ENCODE assay signal across 2 cellular contexts in the genomic region with DNA sequence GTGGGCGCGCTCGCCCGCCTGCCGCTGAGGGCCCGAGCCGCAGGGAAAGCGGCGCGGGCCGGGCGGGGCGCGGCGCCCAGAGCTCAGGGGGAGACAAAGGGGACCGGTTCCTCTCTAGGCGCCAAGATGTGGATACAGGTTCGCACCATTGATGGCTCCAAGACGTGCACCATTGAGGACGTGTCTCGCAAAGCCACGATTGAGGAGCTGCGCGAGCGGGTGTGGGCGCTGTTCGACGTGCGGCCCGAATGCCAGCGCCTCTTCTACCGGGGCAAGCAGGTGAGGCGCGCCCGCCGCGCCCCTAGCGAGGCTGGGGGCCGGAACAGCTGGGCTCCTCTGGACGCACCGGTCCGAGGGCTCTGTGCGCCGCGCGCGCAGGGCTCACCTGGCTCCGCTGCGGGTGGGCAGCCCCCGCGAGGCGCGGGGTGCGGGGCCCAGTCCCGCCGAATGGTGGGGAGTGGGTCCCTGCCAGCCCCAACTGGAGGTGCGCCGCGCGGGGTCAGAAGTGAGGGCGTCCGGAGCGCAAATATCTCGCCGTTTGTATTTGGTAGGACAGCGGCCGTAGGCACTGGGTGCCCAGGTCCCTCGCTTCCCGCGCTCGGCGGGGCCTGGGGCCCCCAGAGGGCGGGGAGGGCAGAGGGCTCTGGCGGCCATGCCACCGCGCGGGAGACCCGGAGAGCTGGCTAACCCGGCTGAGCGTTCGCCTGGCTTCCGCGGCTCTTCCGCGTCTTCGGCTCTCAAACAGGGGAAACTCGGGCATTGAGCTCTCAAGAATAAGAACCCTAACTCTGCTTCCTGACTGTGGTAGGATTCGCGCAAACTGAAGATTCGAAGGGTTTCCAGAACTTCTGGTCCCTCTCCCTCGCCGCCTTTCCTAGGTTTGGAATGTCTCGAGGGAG.
TF ChIP-seq lines count a peak whose summit lies in the region.

No MANE protein-coding gene starts in this region.

TF ChIP-seq in WTC11, 78 proteins besides CTCF, POLR2A, EP300 and RAD21:
- TF ChIP-seq EMX1 (CRISPR knock-in tag; IDR thresholded peaks at IDR 0.05): no peak
- TF ChIP-seq, protein P1, sequence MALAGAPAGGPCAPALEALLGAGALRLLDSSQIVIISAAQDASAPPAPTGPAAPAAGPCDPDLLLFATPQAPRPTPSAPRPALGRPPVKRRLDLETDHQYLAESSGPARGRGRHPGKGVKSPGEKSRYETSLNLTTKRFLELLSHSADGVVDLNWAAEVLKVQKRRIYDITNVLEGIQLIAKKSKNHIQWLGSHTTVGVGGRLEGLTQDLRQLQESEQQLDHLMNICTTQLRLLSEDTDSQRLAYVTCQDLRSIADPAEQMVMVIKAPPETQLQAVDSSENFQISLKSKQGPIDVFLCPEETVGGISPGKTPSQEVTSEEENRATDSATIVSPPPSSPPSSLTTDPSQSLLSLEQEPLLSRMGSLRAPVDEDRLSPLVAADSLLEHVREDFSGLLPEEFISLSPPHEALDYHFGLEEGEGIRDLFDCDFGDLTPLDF (CRISPR knock-in tag; IDR thresholded peaks at IDR 0.05): no peak
- TF ChIP-seq, protein P2, sequence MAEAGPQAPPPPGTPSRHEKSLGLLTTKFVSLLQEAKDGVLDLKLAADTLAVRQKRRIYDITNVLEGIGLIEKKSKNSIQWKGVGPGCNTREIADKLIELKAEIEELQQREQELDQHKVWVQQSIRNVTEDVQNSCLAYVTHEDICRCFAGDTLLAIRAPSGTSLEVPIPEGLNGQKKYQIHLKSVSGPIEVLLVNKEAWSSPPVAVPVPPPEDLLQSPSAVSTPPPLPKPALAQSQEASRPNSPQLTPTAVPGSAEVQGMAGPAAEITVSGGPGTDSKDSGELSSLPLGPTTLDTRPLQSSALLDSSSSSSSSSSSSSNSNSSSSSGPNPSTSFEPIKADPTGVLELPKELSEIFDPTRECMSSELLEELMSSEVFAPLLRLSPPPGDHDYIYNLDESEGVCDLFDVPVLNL (CRISPR knock-in tag; IDR thresholded peaks at IDR 0.05; ENCODE audit: borderline replicate concordance, low read depth): 0 out of 2 replicates have a peak, but pooled peaks have one; percentile 3
- TF ChIP-seq, protein P3, sequence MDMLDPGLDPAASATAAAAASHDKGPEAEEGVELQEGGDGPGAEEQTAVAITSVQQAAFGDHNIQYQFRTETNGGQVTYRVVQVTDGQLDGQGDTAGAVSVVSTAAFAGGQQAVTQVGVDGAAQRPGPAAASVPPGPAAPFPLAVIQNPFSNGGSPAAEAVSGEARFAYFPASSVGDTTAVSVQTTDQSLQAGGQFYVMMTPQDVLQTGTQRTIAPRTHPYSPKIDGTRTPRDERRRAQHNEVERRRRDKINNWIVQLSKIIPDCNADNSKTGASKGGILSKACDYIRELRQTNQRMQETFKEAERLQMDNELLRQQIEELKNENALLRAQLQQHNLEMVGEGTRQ (CRISPR knock-in tag; IDR thresholded peaks at IDR 0.05): 0 out of 2 replicates have a peak, but pooled peaks have one; percentile 0
- TF ChIP-seq FOXP1 (CRISPR knock-in tag; IDR thresholded peaks at IDR 0.05; ENCODE audit: borderline replicate concordance): peak; percentile 13; the same call in 1 of the 2 replicates
- TF ChIP-seq FOXJ3 (CRISPR knock-in tag; IDR thresholded peaks at IDR 0.05; ENCODE audit: borderline replicate concordance): no peak
- TF ChIP-seq MYBL2 (CRISPR knock-in tag; IDR thresholded peaks at IDR 0.05): 0 out of 2 replicates have a peak, but pooled peaks have one; percentile 39
- peak; percentile 34; the same call in 1 of the 2 replicates for TF ChIP-seq FOXK1 (CRISPR knock-in tag; IDR thresholded peaks at IDR 0.05)
- no peak for TF ChIP-seq NFYB (CRISPR knock-in tag; conservative IDR thresholded peaks at IDR 0.05; ENCODE audit: low read depth)
- TF ChIP-seq ZNF416 (CRISPR knock-in tag; IDR thresholded peaks at IDR 0.05): peak; percentile 56; the same call in 1 of the 2 replicates

TF ChIP-seq in HepG2, 621 proteins besides CTCF, POLR2A, EP300 and RAD21 (continues in another document):
- TF ChIP-seq, protein P4, sequence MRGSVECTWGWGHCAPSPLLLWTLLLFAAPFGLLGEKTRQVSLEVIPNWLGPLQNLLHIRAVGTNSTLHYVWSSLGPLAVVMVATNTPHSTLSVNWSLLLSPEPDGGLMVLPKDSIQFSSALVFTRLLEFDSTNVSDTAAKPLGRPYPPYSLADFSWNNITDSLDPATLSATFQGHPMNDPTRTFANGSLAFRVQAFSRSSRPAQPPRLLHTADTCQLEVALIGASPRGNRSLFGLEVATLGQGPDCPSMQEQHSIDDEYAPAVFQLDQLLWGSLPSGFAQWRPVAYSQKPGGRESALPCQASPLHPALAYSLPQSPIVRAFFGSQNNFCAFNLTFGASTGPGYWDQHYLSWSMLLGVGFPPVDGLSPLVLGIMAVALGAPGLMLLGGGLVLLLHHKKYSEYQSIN (CRISPR knock-in tag; IDR thresholded peaks at IDR 0.05; ENCODE audit: borderline replicate concordance): 0 out of 2 replicates have a peak, but pooled peaks have one; percentile 53
- TF ChIP-seq ZNF256 (CRISPR knock-in tag; conservative IDR thresholded peaks at IDR 0.05): 0 out of 2 replicates have a peak, but pooled peaks have one; percentile 49
- TF ChIP-seq MIER2 (CRISPR knock-in tag; IDR thresholded peaks at IDR 0.05): no peak
- peak; percentile 10; the same call in 1 of the 2 replicates for TF ChIP-seq MYC (CRISPR knock-in tag; IDR thresholded peaks at IDR 0.05; ENCODE audit: borderline replicate concordance)
- TF ChIP-seq ZNF577 (CRISPR knock-in tag; IDR thresholded peaks at IDR 0.05; ENCODE audit: borderline replicate concordance, low read depth): no peak
- 0 out of 2 replicates have a peak, but pooled peaks have one; percentile 42 for TF ChIP-seq ZNF552 (CRISPR knock-in tag; IDR thresholded peaks at IDR 0.05; ENCODE audit: borderline replicate concordance)
- TF ChIP-seq, protein P5, sequence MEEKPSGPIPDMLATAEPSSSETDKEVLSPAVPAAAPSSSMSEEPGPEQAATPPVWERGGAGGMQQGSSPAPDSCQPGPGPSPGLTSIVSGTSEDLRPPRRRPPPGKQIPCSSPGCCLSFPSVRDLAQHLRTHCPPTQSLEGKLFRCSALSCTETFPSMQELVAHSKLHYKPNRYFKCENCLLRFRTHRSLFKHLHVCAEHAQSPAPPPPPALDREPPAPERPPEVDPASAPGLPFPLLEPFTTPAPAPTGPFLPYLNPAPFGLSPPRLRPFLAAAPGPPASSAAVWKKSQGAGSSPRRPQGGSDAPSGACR (CRISPR knock-in tag; IDR thresholded peaks at IDR 0.05): peak; percentile 30; the same call in 1 of the 2 replicates
- TF ChIP-seq CENPT (CRISPR knock-in tag; IDR thresholded peaks at IDR 0.05; ENCODE audit: low read depth): no peak
- no peak for TF ChIP-seq MBNL3 (CRISPR knock-in tag; conservative IDR thresholded peaks at IDR 0.05)
- no peak for TF ChIP-seq ZFP37 (CRISPR knock-in tag; IDR thresholded peaks at IDR 0.05; ENCODE audit: borderline replicate concordance)
- TF ChIP-seq, protein P6, sequence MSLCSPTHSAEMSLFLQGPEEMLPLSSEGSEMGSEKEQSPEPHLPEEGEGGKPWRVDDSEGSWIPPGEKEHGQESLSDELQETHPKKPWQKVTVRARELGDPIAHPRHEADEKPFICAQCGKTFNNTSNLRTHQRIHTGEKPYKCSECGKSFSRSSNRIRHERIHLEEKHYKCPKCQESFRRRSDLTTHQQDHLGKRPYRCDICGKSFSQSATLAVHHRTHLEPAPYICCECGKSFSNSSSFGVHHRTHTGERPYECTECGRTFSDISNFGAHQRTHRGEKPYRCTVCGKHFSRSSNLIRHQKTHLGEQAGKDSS (CRISPR knock-in tag; IDR thresholded peaks at IDR 0.05; ENCODE audit: borderline replicate concordance, low read depth): no peak
- TF ChIP-seq, protein P7, sequence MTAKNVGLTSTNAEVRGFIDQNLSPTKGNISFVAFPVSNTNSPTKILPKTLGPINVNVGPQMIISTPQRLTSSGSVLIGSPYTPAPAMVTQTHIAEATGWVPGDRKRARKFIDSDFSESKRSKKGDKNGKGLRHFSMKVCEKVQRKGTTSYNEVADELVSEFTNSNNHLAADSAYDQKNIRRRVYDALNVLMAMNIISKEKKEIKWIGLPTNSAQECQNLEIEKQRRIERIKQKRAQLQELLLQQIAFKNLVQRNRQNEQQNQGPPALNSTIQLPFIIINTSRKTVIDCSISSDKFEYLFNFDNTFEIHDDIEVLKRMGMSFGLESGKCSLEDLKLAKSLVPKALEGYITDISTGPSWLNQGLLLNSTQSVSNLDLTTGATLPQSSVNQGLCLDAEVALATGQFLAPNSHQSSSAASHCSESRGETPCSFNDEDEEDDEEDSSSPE (CRISPR knock-in tag; IDR thresholded peaks at IDR 0.05): 0 out of 2 replicates have a peak, but pooled peaks have one; percentile 39
- no peak for TF ChIP-seq JARID2 (CRISPR knock-in tag; IDR thresholded peaks at IDR 0.05; ENCODE audit: insufficient replicate concordance)
- TF ChIP-seq, protein P8, sequence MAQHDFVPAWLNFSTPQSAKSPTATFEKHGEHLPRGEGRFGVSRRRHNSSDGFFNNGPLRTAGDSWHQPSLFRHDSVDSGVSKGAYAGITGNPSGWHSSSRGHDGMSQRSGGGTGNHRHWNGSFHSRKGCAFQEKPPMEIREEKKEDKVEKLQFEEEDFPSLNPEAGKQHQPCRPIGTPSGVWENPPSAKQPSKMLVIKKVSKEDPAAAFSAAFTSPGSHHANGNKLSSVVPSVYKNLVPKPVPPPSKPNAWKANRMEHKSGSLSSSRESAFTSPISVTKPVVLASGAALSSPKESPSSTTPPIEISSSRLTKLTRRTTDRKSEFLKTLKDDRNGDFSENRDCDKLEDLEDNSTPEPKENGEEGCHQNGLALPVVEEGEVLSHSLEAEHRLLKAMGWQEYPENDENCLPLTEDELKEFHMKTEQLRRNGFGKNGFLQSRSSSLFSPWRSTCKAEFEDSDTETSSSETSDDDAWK (CRISPR knock-in tag; IDR thresholded peaks at IDR 0.05): no peak
- no peak for TF ChIP-seq SOX5 (CRISPR knock-in tag; IDR thresholded peaks at IDR 0.05; ENCODE audit: borderline replicate concordance)
- TF ChIP-seq MED13 (CRISPR knock-in tag; IDR thresholded peaks at IDR 0.05): no peak
- TF ChIP-seq THAP11 (CRISPR knock-in tag; IDR thresholded peaks at IDR 0.05): no peak; the same call in 1 of the 2 replicates
- TF ChIP-seq SP4 (CRISPR knock-in tag; IDR thresholded peaks at IDR 0.05): 0 out of 2 replicates have a peak, but pooled peaks have one; percentile 9
- TF ChIP-seq, protein P9, sequence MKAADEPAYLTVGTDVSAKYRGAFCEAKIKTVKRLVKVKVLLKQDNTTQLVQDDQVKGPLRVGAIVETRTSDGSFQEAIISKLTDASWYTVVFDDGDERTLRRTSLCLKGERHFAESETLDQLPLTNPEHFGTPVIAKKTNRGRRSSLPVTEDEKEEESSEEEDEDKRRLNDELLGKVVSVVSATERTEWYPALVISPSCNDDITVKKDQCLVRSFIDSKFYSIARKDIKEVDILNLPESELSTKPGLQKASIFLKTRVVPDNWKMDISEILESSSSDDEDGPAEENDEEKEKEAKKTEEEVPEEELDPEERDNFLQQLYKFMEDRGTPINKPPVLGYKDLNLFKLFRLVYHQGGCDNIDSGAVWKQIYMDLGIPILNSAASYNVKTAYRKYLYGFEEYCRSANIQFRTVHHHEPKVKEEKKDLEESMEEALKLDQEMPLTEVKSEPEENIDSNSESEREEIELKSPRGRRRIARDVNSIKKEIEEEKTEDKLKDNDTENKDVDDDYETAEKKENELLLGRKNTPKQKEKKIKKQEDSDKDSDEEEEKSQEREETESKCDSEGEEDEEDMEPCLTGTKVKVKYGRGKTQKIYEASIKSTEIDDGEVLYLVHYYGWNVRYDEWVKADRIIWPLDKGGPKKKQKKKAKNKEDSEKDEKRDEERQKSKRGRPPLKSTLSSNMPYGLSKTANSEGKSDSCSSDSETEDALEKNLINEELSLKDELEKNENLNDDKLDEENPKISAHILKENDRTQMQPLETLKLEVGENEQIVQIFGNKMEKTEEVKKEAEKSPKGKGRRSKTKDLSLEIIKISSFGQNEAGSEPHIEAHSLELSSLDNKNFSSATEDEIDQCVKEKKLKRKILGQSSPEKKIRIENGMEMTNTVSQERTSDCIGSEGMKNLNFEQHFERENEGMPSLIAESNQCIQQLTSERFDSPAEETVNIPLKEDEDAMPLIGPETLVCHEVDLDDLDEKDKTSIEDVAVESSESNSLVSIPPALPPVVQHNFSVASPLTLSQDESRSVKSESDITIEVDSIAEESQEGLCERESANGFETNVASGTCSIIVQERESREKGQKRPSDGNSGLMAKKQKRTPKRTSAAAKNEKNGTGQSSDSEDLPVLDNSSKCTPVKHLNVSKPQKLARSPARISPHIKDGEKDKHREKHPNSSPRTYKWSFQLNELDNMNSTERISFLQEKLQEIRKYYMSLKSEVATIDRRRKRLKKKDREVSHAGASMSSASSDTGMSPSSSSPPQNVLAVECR (CRISPR knock-in tag; IDR thresholded peaks at IDR 0.05; ENCODE audit: borderline replicate concordance): peak; percentile 71
- peak; percentile 67 for TF ChIP-seq PHF8 (CRISPR knock-in tag; IDR thresholded peaks at IDR 0.05)
- peak; percentile 79 for TF ChIP-seq RBFOX2 (IDR thresholded peaks at IDR 0.05; ENCODE audit: low read depth, low read length)
- 0 out of 2 replicates have a peak, but pooled peaks have one; percentile 55 for TF ChIP-seq NKX3-1 (CRISPR knock-in tag; IDR thresholded peaks at IDR 0.05)
- no peak for TF ChIP-seq ZNF33A (CRISPR knock-in tag; IDR thresholded peaks at IDR 0.05; ENCODE audit: borderline replicate concordance)
- no peak for TF ChIP-seq ADNP (CRISPR knock-in tag; IDR thresholded peaks at IDR 0.05)
- TF ChIP-seq ZNF33B (CRISPR knock-in tag; IDR thresholded peaks at IDR 0.05): no peak
- no peak for TF ChIP-seq KLF6 (CRISPR knock-in tag; IDR thresholded peaks at IDR 0.05)
- TF ChIP-seq ZNF749 (CRISPR knock-in tag; IDR thresholded peaks at IDR 0.05; ENCODE audit: borderline replicate concordance): no peak
- TF ChIP-seq, protein P10, sequence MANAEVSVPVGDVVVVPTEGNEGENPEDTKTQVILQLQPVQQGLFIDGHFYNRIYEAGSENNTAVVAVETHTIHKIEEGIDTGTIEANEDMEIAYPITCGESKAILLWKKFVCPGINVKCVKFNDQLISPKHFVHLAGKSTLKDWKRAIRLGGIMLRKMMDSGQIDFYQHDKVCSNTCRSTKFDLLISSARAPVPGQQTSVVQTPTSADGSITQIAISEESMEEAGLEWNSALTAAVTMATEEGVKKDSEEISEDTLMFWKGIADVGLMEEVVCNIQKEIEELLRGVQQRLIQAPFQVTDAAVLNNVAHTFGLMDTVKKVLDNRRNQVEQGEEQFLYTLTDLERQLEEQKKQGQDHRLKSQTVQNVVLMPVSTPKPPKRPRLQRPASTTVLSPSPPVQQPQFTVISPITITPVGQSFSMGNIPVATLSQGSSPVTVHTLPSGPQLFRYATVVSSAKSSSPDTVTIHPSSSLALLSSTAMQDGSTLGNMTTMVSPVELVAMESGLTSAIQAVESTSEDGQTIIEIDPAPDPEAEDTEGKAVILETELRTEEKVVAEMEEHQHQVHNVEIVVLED (CRISPR knock-in tag; IDR thresholded peaks at IDR 0.05; ENCODE audit: borderline replicate concordance): peak; percentile 8; the same call in 1 of the 2 replicates
